In genomic region chr4:165398570-165398969, GRCh38 we compare ENCODE assay signal across 9 cellular contexts. TPM values are rescaled to one million over a fixed set of nuclear protein-coding genes. Genes with fewer than 3 reads are reported as not detected.
DNase-seq lines count a peak whose midpoint lies in the region; ATAC-seq and TF ChIP-seq lines count a peak whose summit lies in the region.
"Had no signal": no experiment of that assay in that cellular context is flagged by ENCODE, and none has a peak within 500 bp of the region (broad histone marks: within the 10 kb centered on the region; RNA-seq: fewer than 3 reads in every experiment).

No MANE protein-coding gene starts in this region.

- TF ChIP-seq POLR2A in transverse colon (IDR thresholded peaks at IDR 0.05), result no peak
- TF ChIP-seq POLR2A in tibial nerve (IDR thresholded peaks at IDR 0.05), result no peak

- no peaks in the 10 kb centered on the region for H3K9me3 ChIP-seq in RWPE2 (ENCODE audit: severe bottlenecking)
- no peaks in the 10 kb centered on the region for H3K9me3 ChIP-seq in CD4-positive, alpha-beta memory T cell (ENCODE audit: control insufficient read depth in 1 of 2, low read length in 2 of 2)
- no peaks in the 10 kb centered on the region for H3K9me3 ChIP-seq in transverse colon
- H3K9me3 ChIP-seq in tibial nerve, result no peaks in the 10 kb centered on the region
- H3K9me3 ChIP-seq: SJSA1 had no signal

- peak; percentile 27; the same call in 1 of the 3 replicates for ATAC-seq in RWPE2 (ENCODE audit: low read depth)

- CTCF ChIA-PET in CD4-positive, alpha-beta memory T cell (lab: Charles Lee; ENCODE audit: partially characterized antibody), result no interaction called here

- H3K4me1 Mint-ChIP-seq in CD4-positive, alpha-beta memory T cell, result no peaks in the 10 kb centered on the region
- no peaks in the 10 kb centered on the region for H3K4me1 Mint-ChIP-seq in CD14-positive monocyte

- no peak for TF ChIP-seq CTCF in RWPE2 (IDR thresholded peaks at IDR 0.05; ENCODE audit: poor library complexity, severe bottlenecking)
- no peak for TF ChIP-seq CTCF in CD14-positive monocyte (IDR thresholded peaks at IDR 0.05)
- no peak for TF ChIP-seq CTCF in transverse colon (IDR thresholded peaks at IDR 0.05)
- no peak for TF ChIP-seq CTCF in tibial nerve (IDR thresholded peaks at IDR 0.05)

- in situ Hi-C loops in KBM-7 (cut with MboI; ENCODE audit: low pct_unique_long_range_greater_than_20kb, low sequenced_read_pairs) (no loop called here), transverse colon (cut with MboI; ENCODE audit: low pct_ligation_motif_present in 1 of 4, low pct_unique_long_range_greater_than_20kb in 1 of 4, low sequenced_read_pairs in 3 of 4) (no loop called here)

- no peak overlapping the region for H3K27ac Mint-ChIP-seq in CD4-positive, alpha-beta memory T cell
- H3K27ac Mint-ChIP-seq in CD14-positive monocyte, result no peak overlapping the region

- peak; percentile 3 for DNase-seq in EH (ENCODE audit: low read depth)
- peak; percentile 14 for DNase-seq in KBM-7
- no peak for DNase-seq in RWPE2 (ENCODE audit: low spot score)
- DNase-seq in iris pigment epithelial cell (ENCODE audit: low read depth), result peak; percentile 67
- no peak for DNase-seq in CD4-positive, alpha-beta memory T cell
- no peak for DNase-seq in CD14-positive monocyte (ENCODE audit: low spot score)
- no peak for DNase-seq in transverse colon
- DNase-seq in tibial nerve (ENCODE audit: low spot score in 2 of 2), result no peak

- TF ChIP-seq EP300 in transverse colon (IDR thresholded peaks at IDR 0.05; ENCODE audit: low read depth), result no peak
- no peak for TF ChIP-seq EP300 in tibial nerve (IDR thresholded peaks at IDR 0.05)

- H3K27ac ChIP-seq in RWPE2 (ENCODE audit: poor library complexity, severe bottlenecking), result no peak overlapping the region
- H3K27ac ChIP-seq in CD4-positive, alpha-beta memory T cell (ENCODE audit: low read depth, low read length), result no peak overlapping the region
- H3K27ac ChIP-seq in transverse colon, result no peak overlapping the region
- H3K27ac ChIP-seq in tibial nerve, result no peak overlapping the region
- H3K27ac ChIP-seq: SJSA1 had no signal

- H3K4me3 ChIP-seq in RWPE2 (ENCODE audit: severe bottlenecking) (no peak overlapping the region), transverse colon (no peak overlapping the region), tibial nerve (no peak overlapping the region)
- no peak overlapping the region for H3K4me3 ChIP-seq in CD4-positive, alpha-beta memory T cell (ENCODE audit: low read length in 2 of 2)
- H3K4me3 ChIP-seq: SJSA1 had no signal

- H3K36me3 Mint-ChIP-seq in CD4-positive, alpha-beta memory T cell, result no peaks in the 10 kb centered on the region
- H3K36me3 Mint-ChIP-seq in CD14-positive monocyte, result no peaks in the 10 kb centered on the region

- H3K36me3 ChIP-seq in RWPE2 (ENCODE audit: low read depth) (no peaks in the 10 kb centered on the region), transverse colon (no peaks in the 10 kb centered on the region), tibial nerve (no peaks in the 10 kb centered on the region)
- H3K36me3 ChIP-seq in CD4-positive, alpha-beta memory T cell (ENCODE audit: insufficient read depth, low read length), result no peaks in the 10 kb centered on the region
- H3K36me3 ChIP-seq: SJSA1 had no signal

- intact Hi-C loops in CD4-positive, alpha-beta memory T cell (cut with micrococcal nuclease), result no loop called here
- intact Hi-C loops in CD14-positive monocyte (cut with micrococcal nuclease), result no loop called here
- intact Hi-C loops in transverse colon (cut with DNase I; ENCODE audit: low total_unique reads), result no loop called here

- no peaks in the 10 kb centered on the region for H3K9me3 Mint-ChIP-seq in CD4-positive, alpha-beta memory T cell
- H3K9me3 Mint-ChIP-seq in CD14-positive monocyte, result peaks cover 0 to 2% (median 0%) of the 10 kb centered on the region in 7 donors

- 25% methylated on average over 1 of the region's 1 CpG; no CpG with 5 or more reads in 1 of the 2 donors for WGBS in transverse colon (ENCODE audit: low coverage in 1 of 2), 2 donors
- WGBS in tibial nerve, 2 donors, result 10 to 17% methylated on average over 1 of the region's 1 CpG

- peaks cover 0 to 3% of the 10 kb centered on the region in 2 donors for H3K27me3 Mint-ChIP-seq in CD4-positive, alpha-beta memory T cell
- H3K27me3 Mint-ChIP-seq in CD14-positive monocyte (ENCODE audit: low read depth in 3 of 3), result peaks cover 5 to 8% (median 7%) of the 10 kb centered on the region in 3 donors

- no peaks in the 10 kb centered on the region for H3K4me1 ChIP-seq in RWPE2 (ENCODE audit: insufficient read depth, poor library complexity, severe bottlenecking)
- H3K4me1 ChIP-seq in CD4-positive, alpha-beta memory T cell (ENCODE audit: insufficient read depth, low read length), result no peaks in the 10 kb centered on the region
- H3K4me1 ChIP-seq in transverse colon, result no peaks in the 10 kb centered on the region
- H3K4me1 ChIP-seq in tibial nerve, result no peaks in the 10 kb centered on the region
- H3K4me1 ChIP-seq: SJSA1 had no signal

- H3K27me3 ChIP-seq in RWPE2 (ENCODE audit: insufficient read depth, poor library complexity, severe bottlenecking) (no peaks in the 10 kb centered on the region), transverse colon (no peaks in the 10 kb centered on the region), tibial nerve (no peaks in the 10 kb centered on the region)
- no peaks in the 10 kb centered on the region for H3K27me3 ChIP-seq in CD4-positive, alpha-beta memory T cell (ENCODE audit: insufficient read depth, low read length)
- H3K27me3 ChIP-seq: SJSA1 had no signal

- POLR2A ChIA-PET in CD4-positive, alpha-beta memory T cell (lab: Charles Lee; ENCODE audit: partially characterized antibody), result no interaction called here

- H3K4me3 Mint-ChIP-seq in CD4-positive, alpha-beta memory T cell, result no peak overlapping the region
- H3K4me3 Mint-ChIP-seq in CD14-positive monocyte, result no peak overlapping the region

RNA-seq across cellular contexts. Expression of gene CPE, which starts 19.8 kb away (rescaled TPM):
- not detected for total RNA-seq in CD4-positive, alpha-beta memory T cell
- not detected for polyA plus RNA-seq in CD4-positive, alpha-beta memory T cell
- under 1 TPM in 1 of 2 donors, not detected in 1; 0.09 TPM for polyA plus RNA-seq in CD14-positive monocyte
- 10 to 100 TPM in 2 of 4 donors, 1 to 10 TPM in 2; 7.5 to 29.1 (median 12.3) TPM for total RNA-seq in transverse colon
- 100 to 1,000 TPM in 3 of 4 donors, 10 to 100 TPM in 1; 82.8 to 136 (median 113) TPM for total RNA-seq in tibial nerve

Comparison
In these comparisons a context has a peak if more than half of its experiments do, and no peak if none do; other contexts are left out.
1. DNase-seq: peak in EH (single experiment), KBM-7 (single experiment) and iris pigment epithelial cell (single experiment); none in RWPE2 (single experiment), CD4-positive, alpha-beta memory T cell (0 of 5), CD14-positive monocyte (single experiment), transverse colon (single experiment) and tibial nerve (0 of 2).
2. RNA of gene CPE, which starts 19.8 kb away (total RNA-seq): 82.8 to 136 TPM in tibial nerve and 7.5 to 29.1 TPM in transverse colon; not detected in CD4-positive, alpha-beta memory T cell; every median in the first group is over 4 times any median in the second.